29 cellular contexts compared by ENCODE assay signal in the genomic region with DNA sequence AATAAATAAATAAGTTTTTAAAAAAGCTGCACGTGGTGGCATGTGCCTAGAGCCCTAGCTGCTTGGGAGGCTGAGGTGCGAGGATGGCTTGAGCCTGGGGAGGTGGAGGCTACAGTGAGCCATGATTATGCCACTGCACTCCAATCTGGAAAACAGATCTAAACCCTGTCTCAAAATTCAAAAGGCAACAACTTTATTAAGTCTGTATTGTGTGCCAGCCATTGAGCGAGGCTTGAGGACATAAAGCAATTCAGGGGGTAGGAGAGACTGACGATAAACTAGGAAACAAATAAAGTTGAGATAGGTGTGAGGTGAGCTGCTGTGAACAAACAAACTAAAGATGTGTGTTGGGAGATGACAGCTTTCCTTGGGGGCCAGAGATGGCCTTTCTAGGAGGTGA. TPM values are rescaled to one million over a fixed set of nuclear protein-coding genes. Genes with fewer than 3 reads are reported as not detected.
"Had no signal": no experiment of that assay in that cellular context is flagged by ENCODE, and none has a peak within 500 bp of the region (broad histone marks: within the 10 kb centered on the region; RNA-seq: fewer than 3 reads in every experiment).

No MANE protein-coding gene starts in this region.

- ATAC-seq: stimulated activated effector memory CD8-positive, alpha-beta T cell treated with anti-CD3 and anti-CD28 coated beads, Interleukin-12 subunit alpha, Interleukin-12 subunit beta, amount 100 ng/mL, for 72 hours; stimulated activated memory B cell treated with anti-CD40 and anti-IgM and Interleukin-4, amounts not matched to agents 10 μg/mL and 1 μg/mL and 100 μg/mL, for 72 hours; stimulated activated naive B cell treated with anti-CD40 and anti-IgM and Interleukin-4, amounts not matched to agents 10 μg/mL and 1 μg/mL and 100 μg/mL, for 72 hours; stimulated activated naive CD8-positive, alpha-beta T cell treated with anti-CD3 and anti-CD28 coated beads, Interleukin-15, amount 100 ng/mL, for 72 hours; stimulated activated naive CD8-positive, alpha-beta T cell treated with anti-CD3 and anti-CD28 coated beads, Interleukin-15, Interleukin-2, amounts not matched to agents 100 U/mL and 50 U/mL, for 24 hours; upper lobe of right lung had no signal

- DNase-seq: stimulated activated CD4-positive, alpha-beta T cell treated with anti-CD3 and anti-CD28 coated beads, Interleukin-2, amount 100 ng/mL, for 48 hours; stimulated activated CD4-positive, alpha-beta T cell treated with anti-CD3 and anti-CD28 coated beads, Interleukin-4, amount 100 ng/mL, for 1 hour; stimulated activated CD4-positive, alpha-beta T cell treated with anti-CD3 and anti-CD28 coated beads, Interleukin-4, amount 100 ng/mL, for 24 hours; stimulated activated CD4-positive, alpha-beta T cell treated with anti-CD3 and anti-CD28 coated beads, Interleukin-4, amount 100 ng/mL, for 4 hours; stimulated activated CD8-positive, alpha-beta memory T cell treated with anti-CD3 and anti-CD28 coated beads, Interleukin-4, amount 100 ng/mL, for 48 hours; stimulated activated naive B cell treated with anti-CD40 and anti-IgM and Interleukin-4, amounts not matched to agents 10 μg/mL and 1 μg/mL and 100 μg/mL, for 72 hours; stimulated activated naive CD4-positive, alpha-beta T cell; stimulated activated naive CD4-positive, alpha-beta T cell treated with Interleukin-2 at 50 U/mL for 16 hours; stimulated activated naive CD8-positive, alpha-beta T cell treated with anti-CD3 and anti-CD28 coated beads, Interleukin-15, amount 100 ng/mL, for 72 hours; stimulated activated naive CD8-positive, alpha-beta T cell treated with anti-CD3 and anti-CD28 coated beads, Interleukin-15, Interleukin-2, amounts not matched to agents 100 U/mL and 50 U/mL, for 24 hours; stomach; substantia nigra; testis; thyroid gland; tibial artery; transverse colon; trophoblast cell; upper lobe of left lung; upper lobe of right lung; uterus had no signal

- FAIRE-seq: urothelium cell line had no signal

- H3K4me1 ChIP-seq: suprapubic skin, testis, thyroid gland, tibial artery, tibial nerve, transverse colon, upper lobe of left lung, upper lobe of right lung, uterus, vagina had no signal

- H3K27ac ChIP-seq: stomach, suprapubic skin, testis, thoracic aorta, thyroid gland, tibial artery, tibial nerve, transverse colon, upper lobe of left lung, upper lobe of right lung, uterus, vagina had no signal

- H3K36me3 ChIP-seq: stomach, suprapubic skin, thoracic aorta, thyroid gland, tibial artery, tibial nerve, transverse colon, upper lobe of left lung, upper lobe of right lung, uterus, vagina had no signal

- H3K27me3 ChIP-seq: testis, thyroid gland, uterus, vagina had no signal

- H3K9me3 ChIP-seq: stomach, suprapubic skin, testis, thoracic aorta, thyroid gland, tibial artery, transverse colon, upper lobe of left lung, upper lobe of right lung, uterus, vagina had no signal

- H3K4me3 ChIP-seq: stomach, suprapubic skin, testis, thoracic aorta, thyroid gland, tibial artery, tibial nerve, transverse colon, upper lobe of left lung, upper lobe of right lung, uterus, vagina had no signal

RNA-seq across cellular contexts. Expression of a gene that starts 8.7 kb away (rescaled TPM):
- total RNA-seq: subcutaneous adipose tissue, thoracic aorta, thyroid gland, tibial nerve, upper lobe of right lung, vagina had no signal

RNA-seq across cellular contexts. Expression of a gene that starts 54.5 kb away (rescaled TPM):
- total RNA-seq: temporal lobe, vagina had no signal
